Comparison of ENCODE assay signal across 1 cellular context in the genomic region with DNA sequence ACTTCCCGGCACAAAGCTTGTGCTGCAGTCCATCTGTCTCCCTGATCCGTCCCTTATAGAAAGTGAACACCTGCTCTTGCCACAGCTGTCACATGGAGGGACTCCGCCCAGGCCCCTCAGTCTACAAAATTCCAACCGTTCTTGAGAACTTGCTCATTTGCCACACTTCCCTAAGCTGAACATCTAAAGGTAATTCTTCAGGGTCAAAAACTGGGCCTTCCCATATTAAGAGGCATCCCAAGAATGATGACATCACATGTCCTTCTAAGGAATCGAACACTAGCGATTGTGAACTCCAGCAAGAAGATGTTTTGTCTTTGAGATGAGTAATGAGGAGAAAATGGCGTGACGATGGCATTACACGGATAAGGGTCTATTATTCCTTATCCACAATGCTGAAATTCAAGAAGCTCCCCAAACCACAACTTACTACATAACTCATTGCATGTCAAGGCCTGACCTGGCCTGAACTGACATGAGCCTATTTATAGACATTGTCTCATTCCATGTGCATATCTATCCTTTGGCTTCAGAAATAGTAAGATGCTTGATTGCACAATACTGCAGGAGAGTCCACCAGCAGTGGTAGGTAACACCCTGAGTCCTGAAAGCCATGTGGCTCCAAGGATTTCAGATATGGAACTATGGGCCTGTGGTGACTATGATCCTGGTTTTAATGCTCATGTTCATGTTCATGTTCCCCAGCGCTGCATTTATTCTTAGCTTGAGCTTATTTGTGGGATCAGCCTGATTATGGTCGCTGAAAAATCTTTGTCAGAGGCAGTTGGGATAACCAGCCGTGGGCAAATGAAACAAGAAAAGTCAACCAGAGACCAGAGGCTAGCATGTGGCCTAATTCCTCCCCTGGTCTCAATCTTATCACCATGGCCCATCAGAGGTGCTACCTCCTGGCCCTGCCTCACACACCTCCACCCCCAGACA.
TF ChIP-seq lines count a peak whose summit lies in the region.

No MANE protein-coding gene starts in this region.

TF ChIP-seq in HEK293, 187 proteins besides CTCF, POLR2A, EP300 and RAD21 (continued from another document):
- TF ChIP-seq ATF2 (tag by site-specific recombination; IDR thresholded peaks at IDR 0.05; ENCODE audit: low read depth) (peak; percentile 93), ZNF501 (tag by site-specific recombination; IDR thresholded peaks at IDR 0.05) (0 out of 2 replicates have a peak, but pooled peaks have one; percentile 42), MYNN (tag by site-specific recombination; IDR thresholded peaks at IDR 0.05; ENCODE audit: borderline replicate concordance) (no peak), ZNF843 (tag by site-specific recombination; IDR thresholded peaks at IDR 0.05) (peak; percentile 92), ZFP3 (tag by site-specific recombination; IDR thresholded peaks at IDR 0.05; ENCODE audit: low read depth) (no peak), GFI1B (tag by site-specific recombination; IDR thresholded peaks at IDR 0.05) (no peak), HOXD13 (CRISPR knock-in tag; IDR thresholded peaks at IDR 0.05; ENCODE audit: borderline replicate concordance) (no peak), ZNF596 (tag by site-specific recombination; IDR thresholded peaks at IDR 0.05) (no peak), ZNF391 (tag by site-specific recombination; IDR thresholded peaks at IDR 0.05; ENCODE audit: borderline replicate concordance, low read depth) (no peak), ZXDB (tag by site-specific recombination; IDR thresholded peaks at IDR 0.05) (peak; percentile 82), MZF1 (tag by site-specific recombination; IDR thresholded peaks at IDR 0.05; ENCODE audit: borderline replicate concordance) (no peak), ZNF24 (tag by site-specific recombination; IDR thresholded peaks at IDR 0.05) (peak; percentile 86), ZNF510 (tag by site-specific recombination; IDR thresholded peaks at IDR 0.05; ENCODE audit: insufficient replicate concordance) (no peak), ZBTB20 (tag by site-specific recombination; IDR thresholded peaks at IDR 0.05) (no peak), ZNF112 (tag by site-specific recombination; IDR thresholded peaks at IDR 0.05) (no peak), GLI2 (tag by site-specific recombination; IDR thresholded peaks at IDR 0.05; ENCODE audit: borderline replicate concordance, low read depth) (no peak), ZNF473 (tag by site-specific recombination; IDR thresholded peaks at IDR 0.05) (no peak), ZNF660 (tag by site-specific recombination; IDR thresholded peaks at IDR 0.05) (no peak), ZNF664 (tag by site-specific recombination; IDR thresholded peaks at IDR 0.05) (no peak), ZNF354C (tag by site-specific recombination; IDR thresholded peaks at IDR 0.05; ENCODE audit: borderline replicate concordance, low read depth) (no peak), ZNF600 (tag by site-specific recombination; IDR thresholded peaks at IDR 0.05) (0 out of 2 replicates have a peak, but pooled peaks have one; percentile 36), ZNF394 (tag by site-specific recombination; IDR thresholded peaks at IDR 0.05; ENCODE audit: borderline replicate concordance) (peak; percentile 63; the same call in 1 of the 2 replicates), ZNF133 (tag by site-specific recombination; IDR thresholded peaks at IDR 0.05) (no peak), OSR2 (tag by site-specific recombination; IDR thresholded peaks at IDR 0.05) (peak; percentile 56; the same call in 1 of the 2 replicates), ZNF302 (tag by site-specific recombination; IDR thresholded peaks at IDR 0.05; ENCODE audit: low read depth) (no peak), ZNF785 (tag by site-specific recombination; IDR thresholded peaks at IDR 0.05) (no peak), ZNF362 (tag by site-specific recombination; IDR thresholded peaks at IDR 0.05) (0 out of 2 replicates have a peak, but pooled peaks have one; percentile 51), ZFP37 (tag by site-specific recombination; IDR thresholded peaks at IDR 0.05) (no peak; the same call in 1 of the 2 replicates), HOXC10 (CRISPR knock-in tag; IDR thresholded peaks at IDR 0.05) (no peak), ZNF560 (tag by site-specific recombination; IDR thresholded peaks at IDR 0.05; ENCODE audit: borderline replicate concordance) (no peak), ZNF146 (tag by site-specific recombination; IDR thresholded peaks at IDR 0.05) (no peak), ZNF658 (tag by site-specific recombination; IDR thresholded peaks at IDR 0.05) (no peak), ZSCAN30 (tag by site-specific recombination; IDR thresholded peaks at IDR 0.05) (no peak), ZNF121 (tag by site-specific recombination; IDR thresholded peaks at IDR 0.05) (no peak), ZSCAN23 (tag by site-specific recombination; IDR thresholded peaks at IDR 0.05) (peak; percentile 86; the same call in 1 of the 2 replicates), AEBP2 (tag by site-specific recombination; IDR thresholded peaks at IDR 0.05; ENCODE audit: borderline replicate concordance) (no peak), TRIM28 (IDR thresholded peaks at IDR 0.05; ENCODE audit: borderline replicate concordance, low read length) (no peak), GLI4 (tag by site-specific recombination; IDR thresholded peaks at IDR 0.05) (no peak)
- TF ChIP-seq, protein P1, sequence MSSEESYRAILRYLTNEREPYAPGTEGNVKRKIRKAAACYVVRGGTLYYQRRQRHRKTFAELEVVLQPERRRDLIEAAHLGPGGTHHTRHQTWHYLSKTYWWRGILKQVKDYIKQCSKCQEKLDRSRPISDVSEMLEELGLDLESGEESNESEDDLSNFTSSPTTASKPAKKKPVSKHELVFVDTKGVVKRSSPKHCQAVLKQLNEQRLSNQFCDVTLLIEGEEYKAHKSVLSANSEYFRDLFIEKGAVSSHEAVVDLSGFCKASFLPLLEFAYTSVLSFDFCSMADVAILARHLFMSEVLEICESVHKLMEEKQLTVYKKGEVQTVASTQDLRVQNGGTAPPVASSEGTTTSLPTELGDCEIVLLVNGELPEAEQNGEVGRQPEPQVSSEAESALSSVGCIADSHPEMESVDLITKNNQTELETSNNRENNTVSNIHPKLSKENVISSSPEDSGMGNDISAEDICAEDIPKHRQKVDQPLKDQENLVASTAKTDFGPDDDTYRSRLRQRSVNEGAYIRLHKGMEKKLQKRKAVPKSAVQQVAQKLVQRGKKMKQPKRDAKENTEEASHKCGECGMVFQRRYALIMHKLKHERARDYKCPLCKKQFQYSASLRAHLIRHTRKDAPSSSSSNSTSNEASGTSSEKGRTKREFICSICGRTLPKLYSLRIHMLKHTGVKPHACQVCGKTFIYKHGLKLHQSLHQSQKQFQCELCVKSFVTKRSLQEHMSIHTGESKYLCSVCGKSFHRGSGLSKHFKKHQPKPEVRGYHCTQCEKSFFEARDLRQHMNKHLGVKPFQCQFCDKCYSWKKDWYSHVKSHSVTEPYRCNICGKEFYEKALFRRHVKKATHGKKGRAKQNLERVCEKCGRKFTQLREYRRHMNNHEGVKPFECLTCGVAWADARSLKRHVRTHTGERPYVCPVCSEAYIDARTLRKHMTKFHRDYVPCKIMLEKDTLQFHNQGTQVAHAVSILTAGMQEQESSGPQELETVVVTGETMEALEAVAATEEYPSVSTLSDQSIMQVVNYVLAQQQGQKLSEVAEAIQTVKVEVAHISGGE (tag by site-specific recombination; conservative IDR thresholded peaks at IDR 0.05; ENCODE audit: low read depth): no peak
- TF ChIP-seq, protein P2, sequence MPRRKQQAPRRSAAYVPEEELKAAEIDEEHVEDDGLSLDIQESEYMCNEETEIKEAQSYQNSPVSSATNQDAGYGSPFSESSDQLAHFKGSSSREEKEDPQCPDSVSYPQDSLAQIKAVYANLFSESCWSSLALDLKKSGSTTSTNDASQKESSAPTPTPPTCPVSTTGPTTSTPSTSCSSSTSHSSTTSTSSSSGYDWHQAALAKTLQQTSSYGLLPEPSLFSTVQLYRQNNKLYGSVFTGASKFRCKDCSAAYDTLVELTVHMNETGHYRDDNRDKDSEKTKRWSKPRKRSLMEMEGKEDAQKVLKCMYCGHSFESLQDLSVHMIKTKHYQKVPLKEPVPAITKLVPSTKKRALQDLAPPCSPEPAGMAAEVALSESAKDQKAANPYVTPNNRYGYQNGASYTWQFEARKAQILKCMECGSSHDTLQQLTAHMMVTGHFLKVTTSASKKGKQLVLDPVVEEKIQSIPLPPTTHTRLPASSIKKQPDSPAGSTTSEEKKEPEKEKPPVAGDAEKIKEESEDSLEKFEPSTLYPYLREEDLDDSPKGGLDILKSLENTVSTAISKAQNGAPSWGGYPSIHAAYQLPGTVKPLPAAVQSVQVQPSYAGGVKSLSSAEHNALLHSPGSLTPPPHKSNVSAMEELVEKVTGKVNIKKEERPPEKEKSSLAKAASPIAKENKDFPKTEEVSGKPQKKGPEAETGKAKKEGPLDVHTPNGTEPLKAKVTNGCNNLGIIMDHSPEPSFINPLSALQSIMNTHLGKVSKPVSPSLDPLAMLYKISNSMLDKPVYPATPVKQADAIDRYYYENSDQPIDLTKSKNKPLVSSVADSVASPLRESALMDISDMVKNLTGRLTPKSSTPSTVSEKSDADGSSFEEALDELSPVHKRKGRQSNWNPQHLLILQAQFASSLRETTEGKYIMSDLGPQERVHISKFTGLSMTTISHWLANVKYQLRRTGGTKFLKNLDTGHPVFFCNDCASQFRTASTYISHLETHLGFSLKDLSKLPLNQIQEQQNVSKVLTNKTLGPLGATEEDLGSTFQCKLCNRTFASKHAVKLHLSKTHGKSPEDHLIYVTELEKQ (tag by site-specific recombination; IDR thresholded peaks at IDR 0.05; ENCODE audit: borderline replicate concordance): peak; percentile 12; the same call in 1 of the 2 replicates
